Comparison of ENCODE assay signal across 14 cellular contexts in genomic region chr10:126014309-126014708, GRCh38.
DNase-seq lines count a peak whose midpoint lies in the region; ATAC-seq lines count a peak whose summit lies in the region.
"Had no signal": no experiment of that assay in that cellular context is flagged by ENCODE, and none has a peak within 500 bp of the region (broad histone marks: within the 10 kb centered on the region; RNA-seq: fewer than 3 reads in every experiment).

No MANE protein-coding gene starts in this region.

- peaks cover 4 to 22% (median 12%) of the 10 kb centered on the region in 3 donors for H3K4me1 Mint-ChIP-seq in CD8-positive, alpha-beta memory T cell
- H3K4me1 Mint-ChIP-seq: activated CD4-positive, alpha-beta T cell treated with anti-CD3 and anti-CD28 coated beads, Interleukin-2, amount 10 ng/mL, durations not matched to agents 7 days and 5 days had no signal

- H3K9me3 ChIP-seq in CD8-positive, alpha-beta memory T cell (ENCODE audit: low read length): no peaks in the 10 kb centered on the region
- no peaks in the 10 kb centered on the region for H3K9me3 ChIP-seq in HAP-1
- H3K9me3 ChIP-seq: right atrium auricular region had no signal

- no peak overlapping the region for H3K4me3 Mint-ChIP-seq in CD8-positive, alpha-beta memory T cell
- H3K4me3 Mint-ChIP-seq: activated CD4-positive, alpha-beta T cell treated with anti-CD3 and anti-CD28 coated beads, Interleukin-2, amount 10 ng/mL, durations not matched to agents 7 days and 5 days; CD4-positive, alpha-beta memory T cell had no signal

- H3K36me3 Mint-ChIP-seq in CD8-positive, alpha-beta memory T cell: no peaks in the 10 kb centered on the region
- H3K36me3 Mint-ChIP-seq: CD4-positive, alpha-beta memory T cell had no signal

- no peaks in the 10 kb centered on the region for H3K27me3 ChIP-seq in CD8-positive, alpha-beta memory T cell (ENCODE audit: insufficient read depth, low read length, poor library complexity, severe bottlenecking)
- H3K27me3 ChIP-seq in HAP-1 (ENCODE audit: low read depth): no peaks in the 10 kb centered on the region
- H3K27me3 ChIP-seq: MG63, right atrium auricular region had no signal

- H3K27ac ChIP-seq in CD8-positive, alpha-beta memory T cell (ENCODE audit: low read depth, low read length): no peak overlapping the region
- H3K27ac ChIP-seq: HL-60, right atrium auricular region had no signal

- POLR2A ChIA-PET in CD8-positive, alpha-beta memory T cell (lab: Charles Lee): no interaction called here

- H3K4me1 ChIP-seq in CD8-positive, alpha-beta memory T cell (ENCODE audit: insufficient read depth, low read length): no peaks in the 10 kb centered on the region
- peaks cover 10% of the 10 kb centered on the region for H3K4me1 ChIP-seq in HAP-1
- H3K4me1 ChIP-seq: right atrium auricular region had no signal

- no peaks in the 10 kb centered on the region for H3K9me3 Mint-ChIP-seq in CD8-positive, alpha-beta memory T cell
- H3K9me3 Mint-ChIP-seq: activated CD4-positive, alpha-beta T cell treated with anti-CD3 and anti-CD28 coated beads, Interleukin-2, amount 10 ng/mL, durations not matched to agents 7 days and 5 days had no signal

- DNase-seq in Caki2 (ENCODE audit: low read depth): peak; percentile 84
- peak; percentile 25 for DNase-seq in HS-5 (ENCODE audit: low read depth)
- DNase-seq in brain pericyte (ENCODE audit: low read depth, low spot score): peak; percentile 69
- DNase-seq in non-pigmented ciliary epithelial cell (ENCODE audit: low read depth): peak; percentile 74
- DNase-seq in stimulated activated CD4-positive, alpha-beta T cell treated with anti-CD3 and anti-CD28 coated beads, Interleukin-12 subunit alpha, Interleukin-12 subunit beta, amount 100 ng/mL, for 4 hours: no peak
- no peak for DNase-seq in CD8-positive, alpha-beta memory T cell
- DNase-seq in HAP-1 (ENCODE audit: low spot score in 2 of 2): no peak
- DNase-seq: activated CD4-positive, alpha-beta T cell treated with anti-CD3 and anti-CD28 coated beads, Interleukin-2, amount 10 ng/mL, durations not matched to agents 7 days and 5 days; CD4-positive, alpha-beta memory T cell; central memory CD4-positive, alpha-beta T cell had no signal

- peak overlapping the region in 4 of 8 donors; percentile 18 to 83 (median 73) for H3K27ac Mint-ChIP-seq in CD8-positive, alpha-beta memory T cell
- H3K27ac Mint-ChIP-seq: activated CD4-positive, alpha-beta T cell treated with anti-CD3 and anti-CD28 coated beads, Interleukin-2, amount 10 ng/mL, durations not matched to agents 7 days and 5 days had no signal

- no peaks in the 10 kb centered on the region for H3K36me3 ChIP-seq in CD8-positive, alpha-beta memory T cell (ENCODE audit: insufficient read depth, low read length)
- no peaks in the 10 kb centered on the region for H3K36me3 ChIP-seq in HAP-1 (replicated peaks)
- H3K36me3 ChIP-seq: right atrium auricular region had no signal

- CTCF ChIA-PET in CD8-positive, alpha-beta memory T cell (lab: Charles Lee): no interaction called here

- in situ Hi-C loops in Caki2 (cut with HindIII; ENCODE audit: low pct_unique_long_range_greater_than_20kb, low sequenced_read_pairs): no loop called here
- in situ Hi-C loops in HAP-1 (cut with MboI; ENCODE audit: low sequenced_read_pairs): no loop called here

- no peak for ATAC-seq in HG03439 (IDR thresholded peaks at IDR 0.05; ENCODE audit: unreplicated experiment)

- no peak overlapping the region for H3K4me3 ChIP-seq in CD8-positive, alpha-beta memory T cell (ENCODE audit: low read length)
- H3K4me3 ChIP-seq in HAP-1: no peak overlapping the region
- H3K4me3 ChIP-seq: MG63, right atrium auricular region had no signal

- peaks cover 7 to 8% of the 10 kb centered on the region in 2 donors for H3K27me3 Mint-ChIP-seq in CD8-positive, alpha-beta memory T cell
- H3K27me3 Mint-ChIP-seq: activated CD4-positive, alpha-beta T cell treated with anti-CD3 and anti-CD28 coated beads, Interleukin-2, amount 10 ng/mL, durations not matched to agents 7 days and 5 days had no signal

Comparison
In these comparisons a context has a peak if more than half of its experiments do, and no peak if none do; other contexts are left out.
1. DNase-seq: peak in Caki2 (single experiment), HS-5 (single experiment), brain pericyte (single experiment) and non-pigmented ciliary epithelial cell (single experiment); none in stimulated activated CD4-positive, alpha-beta T cell treated with anti-CD3 and anti-CD28 coated beads, Interleukin-12 subunit alpha, Interleukin-12 subunit beta, amount 100 ng/mL, for 4 hours (single experiment), CD8-positive, alpha-beta memory T cell (0 of 5) and HAP-1 (0 of 2).